In the genomic region with DNA sequence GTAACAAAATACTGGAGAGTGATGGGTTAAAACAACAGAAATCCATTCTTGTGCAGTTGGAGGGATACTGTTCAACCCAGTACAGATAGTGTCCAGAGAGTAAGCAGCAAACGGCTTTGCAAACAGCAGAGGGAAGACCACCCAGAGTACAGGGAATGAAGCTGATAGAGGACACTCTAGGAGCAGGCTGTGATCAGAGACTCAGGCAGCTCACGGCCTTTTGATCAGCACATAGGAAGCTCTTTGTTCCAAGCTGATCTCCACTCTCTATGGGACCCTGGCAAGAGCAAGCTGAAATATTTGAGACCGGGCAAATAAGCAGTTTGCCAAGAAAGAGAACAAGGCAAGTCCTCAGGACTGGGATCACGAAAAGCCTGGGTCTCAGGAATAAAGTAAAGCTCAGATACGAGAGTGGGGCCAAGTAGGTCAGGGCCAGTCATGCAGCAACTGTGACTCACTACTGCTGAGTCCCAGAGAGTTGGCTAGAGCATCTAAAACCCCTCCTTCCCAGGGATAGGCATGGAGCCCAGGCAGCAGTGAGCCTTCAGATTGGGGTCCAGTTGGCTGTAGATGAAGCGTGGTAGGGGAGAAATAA, we compare ENCODE assay signal across 8 cellular contexts.
A peak's percentile ranks its signal among the peaks of the same experiment; 100 is the strongest.
DNase-seq lines count a peak whose midpoint lies in the region; ATAC-seq lines count a peak whose summit lies in the region.

No MANE protein-coding gene starts in this region.

- ATAC-seq in GM18498 (IDR thresholded peaks at IDR 0.05; ENCODE audit: unreplicated experiment) (no peak), GM21423 (IDR thresholded peaks at IDR 0.05; ENCODE audit: unreplicated experiment) (no peak), HG03432 (IDR thresholded peaks at IDR 0.05; ENCODE audit: unreplicated experiment) (no peak)

- peak; percentile 85 for DNase-seq in EL
- DNase-seq in T1000 (lab: John Stamatoyannopoulos, UW): peak; percentile 17
- peak; percentile 94 for DNase-seq in foreskin melanocyte
- DNase-seq in posterior cingulate gyrus: peak in 9 of 10 donors; percentile 8 to 85 (median 42)
- DNase-seq in stimulated activated CD4-positive, alpha-beta T cell treated with anti-CD3 and anti-CD28 coated beads, Interleukin-4, amount 100 ng/mL, for 24 hours: no peak

- intact Hi-C loops in posterior cingulate gyrus (cut with DNase I): no loop called here
